ENCODE assay signal across 10 cellular contexts in genomic region chr4:126627255-126627654, GRCh38.
DNase-seq lines count a peak whose midpoint lies in the region; ATAC-seq, FAIRE-seq and TF ChIP-seq lines count a peak whose summit lies in the region.
"Had no signal": no experiment of that assay in that cellular context is flagged by ENCODE, and none has a peak within 500 bp of the region (broad histone marks: within the 10 kb centered on the region; RNA-seq: fewer than 3 reads in every experiment).

No MANE protein-coding gene starts in this region.

- H3K27me3 ChIP-seq in WERI-Rb-1 (ENCODE audit: insufficient read depth, low read depth, severe bottlenecking), result no peaks in the 10 kb centered on the region
- H3K27me3 ChIP-seq: SJSA1 had no signal

- DNase-seq in DMS53 treated with DMSO at 0.1 percent for 48 hours (lab: John Stamatoyannopoulos, UW; ENCODE audit: unreplicated experiment), result peak; percentile 5
- peak; percentile 12 for DNase-seq in HTR-8/SVneo (ENCODE audit: insufficient read length, low spot score)
- DNase-seq in WERI-Rb-1, result peak; percentile 39
- peak; percentile 44 for DNase-seq in iPS-NIHi7 (ENCODE audit: extremely low spot score)
- DNase-seq in Ammon's horn (ENCODE audit: low spot score), result no peak
- DNase-seq in GM19239 (ENCODE audit: insufficient read length, low spot score), result no peak
- DNase-seq in effector CD4-positive, alpha-beta T cell, result no peak
- DNase-seq: naive thymus-derived CD4-positive, alpha-beta T cell had no signal

- no peak overlapping the region for H3K27ac ChIP-seq in WERI-Rb-1
- H3K27ac ChIP-seq: SJSA1 had no signal

- no peak overlapping the region for H3K4me3 ChIP-seq in WERI-Rb-1 (ENCODE audit: low read depth, low read length)
- H3K4me3 ChIP-seq: SJSA1 had no signal

- H3K9me3 ChIP-seq in WERI-Rb-1 (ENCODE audit: severe bottlenecking), result no peaks in the 10 kb centered on the region
- H3K9me3 ChIP-seq: SJSA1 had no signal

- no peak for ATAC-seq in GM21447 (IDR thresholded peaks at IDR 0.05; ENCODE audit: unreplicated experiment)
- ATAC-seq: naive thymus-derived CD4-positive, alpha-beta T cell had no signal

- FAIRE-seq in HTR-8/SVneo (lab: Jason Lieb, UNC), result no peak
- no peak for FAIRE-seq in GM19239 (lab: Jason Lieb, UNC)

- no peaks in the 10 kb centered on the region for H3K36me3 ChIP-seq in WERI-Rb-1
- H3K36me3 ChIP-seq: SJSA1 had no signal

- peak; percentile 62 for TF ChIP-seq CTCF in WERI-Rb-1 (IDR thresholded peaks at IDR 0.05; ENCODE audit: low read depth, low read length)

Comparison
In these comparisons a context has a peak if more than half of its experiments do, and no peak if none do; other contexts are left out.
1. DNase-seq: peak in DMS53 treated with DMSO at 0.1 percent for 48 hours (single experiment), HTR-8/SVneo (single experiment), WERI-Rb-1 (single experiment) and iPS-NIHi7 (single experiment); none in Ammon's horn (single experiment), GM19239 (single experiment) and effector CD4-positive, alpha-beta T cell (single experiment).